ENCODE assay signal across 28 cellular contexts in genomic region chr5:32090026-32090754, GRCh38.
"Had no signal": no experiment of that assay in that cellular context is flagged by ENCODE, and none has a peak within 500 bp of the region (broad histone marks: within the 10 kb centered on the region; RNA-seq: fewer than 3 reads in every experiment).

No MANE protein-coding gene starts in this region.

- DNase-seq: colonic mucosa; effector CD8-positive, alpha-beta T cell; esophagus squamous epithelium; foreskin melanocyte; glutamatergic neuron; heart right ventricle; hippocampal formation; left cardiac atrium; left lung; mesenchymal stem cell; midbrain; naive thymus-derived CD4-positive, alpha-beta T cell; nucleus accumbens; sigmoid colon; stimulated activated CD4-positive, alpha-beta T cell treated with anti-CD3 and anti-CD28 coated beads, Interleukin-2, amount 100 ng/mL, for 24 hours; stimulated activated CD4-positive, alpha-beta T cell treated with anti-CD3 and anti-CD28 coated beads, Interleukin-4, amount 100 ng/mL, for 24 hours; stimulated activated naive CD4-positive, alpha-beta T cell treated with Interleukin-2 at 50 U/mL for 16 hours; stomach; substantia nigra; tibial artery had no signal

- H3K27me3 ChIP-seq: colonic mucosa, esophagus squamous epithelium, heart right ventricle, left lung, neural progenitor cell, sigmoid colon, stomach, testis, tibial artery had no signal

- H3K4me3 ChIP-seq: colonic mucosa, esophagus squamous epithelium, heart right ventricle, left lung, neural progenitor cell, prostate gland, sigmoid colon, stomach, testis, tibial artery had no signal

- H3K27me3 Mint-ChIP-seq: dendritic cell treated with granulocyte-macrophage colony-stimulating factor and Interleukin-4, amounts not matched to agents 40 ng/mL and 50 ng/mL, for 4 days; naive thymus-derived CD4-positive, alpha-beta T cell; type B pancreatic cell had no signal

- ATAC-seq: left cardiac atrium; left lung; naive thymus-derived CD4-positive, alpha-beta T cell; right cardiac atrium; stimulated activated effector memory CD8-positive, alpha-beta T cell treated with anti-CD3 and anti-CD28 coated beads, Interleukin-12 subunit alpha, Interleukin-12 subunit beta, amount 100 ng/mL, for 72 hours had no signal

- H3K4me1 Mint-ChIP-seq: neural progenitor cell; stimulated activated effector memory CD8-positive, alpha-beta T cell treated with anti-CD3 and anti-CD28 coated beads, Interleukin-12 subunit alpha, Interleukin-12 subunit beta, amount 100 ng/mL, for 72 hours had no signal

- H3K27ac Mint-ChIP-seq: dendritic cell treated with granulocyte-macrophage colony-stimulating factor and Interleukin-4, amounts not matched to agents 40 ng/mL and 50 ng/mL, for 4 days; naive thymus-derived CD4-positive, alpha-beta T cell; nephron; neural progenitor cell; stimulated activated effector memory CD8-positive, alpha-beta T cell treated with anti-CD3 and anti-CD28 coated beads, Interleukin-12 subunit alpha, Interleukin-12 subunit beta, amount 100 ng/mL, for 72 hours; type B pancreatic cell had no signal

- H3K9me3 Mint-ChIP-seq: dendritic cell treated with granulocyte-macrophage colony-stimulating factor and Interleukin-4, amounts not matched to agents 40 ng/mL and 50 ng/mL, for 4 days; nephron; neural progenitor cell; stimulated activated effector memory CD8-positive, alpha-beta T cell treated with anti-CD3 and anti-CD28 coated beads, Interleukin-12 subunit alpha, Interleukin-12 subunit beta, amount 100 ng/mL, for 72 hours; type B pancreatic cell had no signal

- H3K4me3 Mint-ChIP-seq: dendritic cell treated with granulocyte-macrophage colony-stimulating factor and Interleukin-4, amounts not matched to agents 40 ng/mL and 50 ng/mL, for 4 days; naive thymus-derived CD4-positive, alpha-beta T cell; nephron; neural progenitor cell; stimulated activated effector memory CD8-positive, alpha-beta T cell treated with anti-CD3 and anti-CD28 coated beads, Interleukin-12 subunit alpha, Interleukin-12 subunit beta, amount 100 ng/mL, for 72 hours; type B pancreatic cell had no signal

- H3K9me3 ChIP-seq: colonic mucosa, esophagus squamous epithelium, heart right ventricle, left lung, prostate gland, sigmoid colon, stomach, testis, tibial artery had no signal

- H3K27ac ChIP-seq: colonic mucosa, esophagus squamous epithelium, heart right ventricle, left lung, neural progenitor cell, prostate gland, sigmoid colon, stomach, testis, tibial artery had no signal

- H3K4me1 ChIP-seq: colonic mucosa, neural progenitor cell, prostate gland had no signal

- H3K36me3 ChIP-seq: colonic mucosa, neural progenitor cell, prostate gland had no signal
